Comparison of ENCODE assay signal across 20 cellular contexts in genomic region chr6:90263653-90264052, GRCh38. TPM values are rescaled to one million over a fixed set of nuclear protein-coding genes. Genes with fewer than 3 reads are reported as not detected.
DNase-seq lines count a peak whose midpoint lies in the region; ATAC-seq, FAIRE-seq and TF ChIP-seq lines count a peak whose summit lies in the region.
"Had no signal": no experiment of that assay in that cellular context is flagged by ENCODE, and none has a peak within 500 bp of the region (broad histone marks: within the 10 kb centered on the region; RNA-seq: fewer than 3 reads in every experiment).

No MANE protein-coding gene starts in this region.

- H3K9me3 ChIP-seq in astrocyte (ENCODE audit: insufficient read depth, low read depth, low read length) = no peaks in the 10 kb centered on the region
- H3K9me3 ChIP-seq in smooth muscle cell (replicated peaks; ENCODE audit: low read depth) = no peaks in the 10 kb centered on the region
- H3K9me3 ChIP-seq: colonic mucosa, mucosa of descending colon had no signal

- peak overlapping the region in 1 of 2 donors; percentile 61 for H3K4me3 Mint-ChIP-seq in activated T-cell treated with anti-CD3 and anti-CD28 coated beads, Interleukin-2, amount 50 U/mL, for 72 hours
- H3K4me3 Mint-ChIP-seq in activated T-cell treated with anti-CD3 and anti-CD28 coated beads, Interleukin-2, amount 50 U/mL, for 4 hours = no peak overlapping the region
- H3K4me3 Mint-ChIP-seq in astrocyte (ENCODE audit: unreplicated experiment) (no peak overlapping the region), CD14-positive monocyte (no peak overlapping the region)

- H3K4me1 ChIP-seq in KMS-11 (ENCODE audit: low read depth, poor library complexity, severe bottlenecking) (peaks cover 29% of the 10 kb centered on the region), astrocyte (ENCODE audit: insufficient read depth, low read length) (peaks cover 10% of the 10 kb centered on the region), smooth muscle cell (ENCODE audit: low read depth) (no peaks in the 10 kb centered on the region)
- H3K4me1 ChIP-seq: colonic mucosa had no signal

- H3K27me3 ChIP-seq in KMS-11 (ENCODE audit: insufficient read depth, low read depth) = no peaks in the 10 kb centered on the region
- no peaks in the 10 kb centered on the region for H3K27me3 ChIP-seq in astrocyte (ENCODE audit: insufficient read depth, low read length)
- no peaks in the 10 kb centered on the region for H3K27me3 ChIP-seq in smooth muscle cell (ENCODE audit: low read depth)
- H3K27me3 ChIP-seq: colonic mucosa had no signal

- H3K79me2 ChIP-seq in KMS-11 (ENCODE audit: insufficient read depth, low read depth) (no peaks in the 10 kb centered on the region), astrocyte (ENCODE audit: insufficient read depth, low read length) (no peaks in the 10 kb centered on the region), smooth muscle cell (ENCODE audit: low read depth) (no peaks in the 10 kb centered on the region)

- ATAC-seq in activated T-cell treated with anti-CD3 and anti-CD28 coated beads, Interleukin-2, amount 50 U/mL, for 72 hours (replicated peaks in 1 of 2) = no peak
- ATAC-seq in activated T-cell treated with anti-CD3 and anti-CD28 coated beads, Interleukin-2, amount 50 U/mL, for 4 hours = no peak
- ATAC-seq: left lobe of liver, mucosa of descending colon, right cardiac atrium had no signal

- H3K36me3 Mint-ChIP-seq in activated T-cell treated with anti-CD3 and anti-CD28 coated beads, Interleukin-2, amount 50 U/mL, for 72 hours (ENCODE audit: insufficient read depth in 2 of 2) = peaks cover 26 to 50% of the 10 kb centered on the region in 2 donors
- H3K36me3 Mint-ChIP-seq in activated T-cell treated with anti-CD3 and anti-CD28 coated beads, Interleukin-2, amount 50 U/mL, for 4 hours (ENCODE audit: insufficient read depth) = peaks cover 70% of the 10 kb centered on the region
- H3K36me3 Mint-ChIP-seq in astrocyte (ENCODE audit: low read depth, unreplicated experiment) (peaks cover 2% of the 10 kb centered on the region), CD14-positive monocyte (no peaks in the 10 kb centered on the region)

- H3K4me2 ChIP-seq in KMS-11 (peak overlapping the region; percentile 34; the same call in 1 of the 2 replicates), astrocyte (ENCODE audit: low read length) (peak overlapping the region; percentile 9), smooth muscle cell (peak overlapping the region; percentile 55)

- intact Hi-C loops in CD14-positive monocyte (cut with micrococcal nuclease) = no loop called here

- DNase-seq in activated T-cell treated with anti-CD3 and anti-CD28 coated beads, Interleukin-2, amount 50 U/mL, for 72 hours = no peak
- DNase-seq in activated T-cell treated with anti-CD3 and anti-CD28 coated beads, Interleukin-2, amount 50 U/mL, for 4 hours = no peak
- DNase-seq in astrocyte (ENCODE audit: low read depth) (peak; percentile 95), smooth muscle cell (lab: John Stamatoyannopoulos, UW; ENCODE audit: unreplicated experiment) (no peak), CD14-positive monocyte (ENCODE audit: low spot score) (no peak), NCI-H524 treated with DMSO at 0.1 percent for 48 hours (lab: John Stamatoyannopoulos, UW) (no peak)
- DNase-seq in activated effector memory CD4-positive, alpha-beta T cell treated with anti-CD3 and anti-CD28 coated beads, Interleukin-2, amount 50 U/mL, for 16 hours = no peak
- DNase-seq: colonic mucosa, COR-L47, GDM1, mucosa of descending colon, NCI-H2081, NCI-H524, right cardiac atrium, substantia nigra, T-helper 9 cell had no signal

- no peaks in the 10 kb centered on the region for H4K20me1 ChIP-seq in KMS-11 (ENCODE audit: insufficient read depth)
- H4K20me1 ChIP-seq in astrocyte (ENCODE audit: insufficient read depth, low read length) = no peaks in the 10 kb centered on the region
- H4K20me1 ChIP-seq in smooth muscle cell (ENCODE audit: low read depth) = no peaks in the 10 kb centered on the region

- no peaks in the 10 kb centered on the region for H3K27me3 Mint-ChIP-seq in activated T-cell treated with anti-CD3 and anti-CD28 coated beads, Interleukin-2, amount 50 U/mL, for 72 hours (ENCODE audit: low read depth)
- no peaks in the 10 kb centered on the region for H3K27me3 Mint-ChIP-seq in activated T-cell treated with anti-CD3 and anti-CD28 coated beads, Interleukin-2, amount 50 U/mL, for 4 hours (ENCODE audit: low read depth)
- no peaks in the 10 kb centered on the region for H3K27me3 Mint-ChIP-seq in astrocyte (ENCODE audit: low read depth, unreplicated experiment)
- H3K27me3 Mint-ChIP-seq in CD14-positive monocyte (ENCODE audit: low read depth in 3 of 3) = peaks cover 0 to 1% (median 0%) of the 10 kb centered on the region in 3 donors

- FAIRE-seq in astrocyte (lab: Jason Lieb, UNC) = peak; percentile 37
- FAIRE-seq: endothelial cell of umbilical vein, GM12891 had no signal

- H3K27ac Mint-ChIP-seq in activated T-cell treated with anti-CD3 and anti-CD28 coated beads, Interleukin-2, amount 50 U/mL, for 72 hours = peak overlapping the region; percentile 66
- peak overlapping the region; percentile 23 for H3K27ac Mint-ChIP-seq in astrocyte (ENCODE audit: unreplicated experiment)
- no peak overlapping the region for H3K27ac Mint-ChIP-seq in CD14-positive monocyte

- H3K27ac ChIP-seq in KMS-11 (no peak overlapping the region), astrocyte (ENCODE audit: low read depth, low read length) (no peak overlapping the region), smooth muscle cell (ENCODE audit: low read depth) (peak overlapping the region; percentile 80)
- H3K27ac ChIP-seq: colonic mucosa had no signal

- no peak overlapping the region for H2AFZ ChIP-seq in KMS-11 (ENCODE audit: low read depth)
- no peak overlapping the region for H2AFZ ChIP-seq in astrocyte (ENCODE audit: low read depth, low read length)
- H2AFZ ChIP-seq in smooth muscle cell (ENCODE audit: low read depth) = no peak overlapping the region

- peaks cover 96% of the 10 kb centered on the region for H3K4me1 Mint-ChIP-seq in activated T-cell treated with anti-CD3 and anti-CD28 coated beads, Interleukin-2, amount 50 U/mL, for 72 hours (ENCODE audit: low read depth)
- peaks cover 89% of the 10 kb centered on the region for H3K4me1 Mint-ChIP-seq in activated T-cell treated with anti-CD3 and anti-CD28 coated beads, Interleukin-2, amount 50 U/mL, for 4 hours (ENCODE audit: low read depth)
- H3K4me1 Mint-ChIP-seq in astrocyte (ENCODE audit: low read depth, unreplicated experiment) (peaks cover 12% of the 10 kb centered on the region), CD14-positive monocyte (no peaks in the 10 kb centered on the region)

- no peak overlapping the region for H3K9ac ChIP-seq in KMS-11
- no peak overlapping the region for H3K9ac ChIP-seq in astrocyte (ENCODE audit: low read length)
- H3K9ac ChIP-seq in smooth muscle cell (ENCODE audit: low read depth) = peak overlapping the region; percentile 23

- H3K4me3 ChIP-seq in KMS-11 (IDR thresholded peaks at IDR 0.05; ENCODE audit: insufficient read depth, low read depth, low read length) = no peak overlapping the region
- no peak overlapping the region for H3K4me3 ChIP-seq in astrocyte (ENCODE audit: insufficient read depth, low read depth, low read length)
- no peak overlapping the region for H3K4me3 ChIP-seq in smooth muscle cell
- H3K4me3 ChIP-seq: colonic mucosa, mucosa of descending colon had no signal

- H3K36me3 ChIP-seq in KMS-11 (ENCODE audit: insufficient read depth) (no peaks in the 10 kb centered on the region), astrocyte (ENCODE audit: insufficient read depth, low read length) (no peaks in the 10 kb centered on the region), smooth muscle cell (ENCODE audit: low read depth) (no peaks in the 10 kb centered on the region)
- H3K36me3 ChIP-seq: colonic mucosa had no signal

- peaks cover 6% of the 10 kb centered on the region for H3F3A ChIP-seq in smooth muscle cell (ENCODE audit: low read depth)

- peaks cover 3 to 5% of the 10 kb centered on the region in 2 donors for H3K9me3 Mint-ChIP-seq in activated T-cell treated with anti-CD3 and anti-CD28 coated beads, Interleukin-2, amount 50 U/mL, for 72 hours
- peaks cover 3% of the 10 kb centered on the region for H3K9me3 Mint-ChIP-seq in activated T-cell treated with anti-CD3 and anti-CD28 coated beads, Interleukin-2, amount 50 U/mL, for 4 hours
- no peaks in the 10 kb centered on the region for H3K9me3 Mint-ChIP-seq in astrocyte (ENCODE audit: unreplicated experiment)
- H3K9me3 Mint-ChIP-seq in CD14-positive monocyte = peaks cover 0 to 3% (median 0%) of the 10 kb centered on the region in 7 donors

- TF ChIP-seq CTCF in KMS-11 (conservative IDR thresholded peaks at IDR 0.05; ENCODE audit: low read depth, low read length) (no peak), astrocyte (IDR thresholded peaks at IDR 0.05; ENCODE audit: insufficient read depth, low read depth, low read length) (no peak), smooth muscle cell (IDR thresholded peaks at IDR 0.05; ENCODE audit: borderline replicate concordance, insufficient read depth, poor library complexity, severe bottlenecking) (no peak), CD14-positive monocyte (IDR thresholded peaks at IDR 0.05) (no peak)

RNA-seq across cellular contexts. Expression of gene BACH2, which starts 33.0 kb away (rescaled TPM):
- 100 to 1,000 TPM; 101 to 111 TPM for total RNA-seq in activated T-cell treated with anti-CD3 and anti-CD28 coated beads, Interleukin-2, amount 50 U/mL, for 72 hours
- total RNA-seq in activated T-cell treated with anti-CD3 and anti-CD28 coated beads, Interleukin-2, amount 50 U/mL, for 4 hours = 100 to 1,000 TPM in 2 of 3 donors, 10 to 100 TPM in 1; 96.5 to 118 (median 111) TPM
- total RNA-seq in astrocyte (12.6 and 17.5 TPM in 2 replicates), smooth muscle cell (4.3 and 4.5 TPM in 2 replicates)
- polyA plus RNA-seq in smooth muscle cell (3.0 and 3.6 TPM in 2 replicates), CD14-positive monocyte (under 1 TPM; 0.04 to 0.09 TPM)

Comparison
In these comparisons a context has a peak if more than half of its experiments do, and no peak if none do; other contexts are left out.
1. H3K27ac Mint-ChIP-seq: peak in activated T-cell treated with anti-CD3 and anti-CD28 coated beads, Interleukin-2, amount 50 U/mL, for 72 hours (single experiment) and astrocyte (single experiment); none in CD14-positive monocyte (0 of 7).
2. Peak in every context shown above with its lines, with median percentiles within 50 percentile points of each other: H3K4me2 ChIP-seq.